ENCODE assay signal across 2 cellular contexts in genomic region chr21:42833439-42833815, GRCh38.
TF ChIP-seq lines count a peak whose summit lies in the region.

No MANE protein-coding gene starts in this region.

TF ChIP-seq in Ishikawa, 13 proteins besides CTCF, POLR2A, EP300 and RAD21 (continued from another document):
- 0 out of 2 replicates have a peak, but pooled peaks have one; percentile 9 for TF ChIP-seq MAX (IDR thresholded peaks at IDR 0.05)
- no peak for TF ChIP-seq USF1 (IDR thresholded peaks at IDR 0.05)

TF ChIP-seq in GM12878, 131 proteins besides CTCF, POLR2A, EP300 and RAD21 (continues in another document):
- TF ChIP-seq NKRF (conservative IDR thresholded peaks at IDR 0.05) (no peak), ASH2L (IDR thresholded peaks at IDR 0.05; ENCODE audit: borderline replicate concordance, low read depth) (no peak), IRF3 (IDR thresholded peaks at IDR 0.05) (no peak), CEBPZ (IDR thresholded peaks at IDR 0.05; ENCODE audit: low read depth, low read length) (no peak), ZBTB40 (IDR thresholded peaks at IDR 0.05; ENCODE audit: borderline replicate concordance) (no peak), STAT1 (conservative IDR thresholded peaks at IDR 0.05) (no peak), RBBP5 (conservative IDR thresholded peaks at IDR 0.05) (no peak), HDGF (IDR thresholded peaks at IDR 0.05) (no peak), CHD2 (IDR thresholded peaks at IDR 0.05; ENCODE audit: borderline replicate concordance, low read depth, low read length) (no peak), CREM (IDR thresholded peaks at IDR 0.05; ENCODE audit: low read depth) (0 out of 2 replicates have a peak, but pooled peaks have one; percentile 15), NR2F1 (conservative IDR thresholded peaks at IDR 0.05) (no peak), HCFC1 (IDR thresholded peaks at IDR 0.05; ENCODE audit: low read length) (no peak), SMAD5 (IDR thresholded peaks at IDR 0.05; ENCODE audit: low read depth) (no peak), ZNF592 (IDR thresholded peaks at IDR 0.05) (no peak), ZBTB4 (CRISPR knock-in tag; IDR thresholded peaks at IDR 0.05) (no peak), IRF5 (IDR thresholded peaks at IDR 0.05; ENCODE audit: borderline replicate concordance) (no peak), PAX5 (IDR thresholded peaks at IDR 0.05; ENCODE audit: borderline replicate concordance, low read depth, low read length) (no peak), MTA3 (IDR thresholded peaks at IDR 0.05; ENCODE audit: borderline replicate concordance, low read length) (0 out of 2 replicates have a peak, but pooled peaks have one; percentile 9), IKZF1 (conservative IDR thresholded peaks at IDR 0.05) (0 out of 2 replicates have a peak, but pooled peaks have one; percentile 25), IKZF2 (IDR thresholded peaks at IDR 0.05) (0 out of 4 replicates have a peak, but pooled peaks of 1 of the 2 experiments have one; percentile 11), TARDBP (IDR thresholded peaks at IDR 0.05; ENCODE audit: borderline replicate concordance) (peak; percentile 15; the same call in 1 of the 2 replicates), PRDM15 (CRISPR knock-in tag; IDR thresholded peaks at IDR 0.05) (no peak), NBN (IDR thresholded peaks at IDR 0.05) (no peak), PKNOX1 (IDR thresholded peaks at IDR 0.05) (no peak), JUNB (IDR thresholded peaks at IDR 0.05) (0 out of 2 replicates have a peak, but pooled peaks have one; percentile 29), BHLHE40 (IDR thresholded peaks at IDR 0.05; ENCODE audit: borderline replicate concordance in 1 of 2, low read depth in 2 of 2, low read length in 1 of 2) (peak in 1 of 2 experiments; percentile 73; a peak in 1 of 4 replicates), BRCA1 (IDR thresholded peaks at IDR 0.05; ENCODE audit: low read depth, low read length) (no peak)
